Comparison of ENCODE assay signal across 23 cellular contexts in genomic region chr11:23201936-23202522, GRCh38.
A peak's percentile ranks its signal among the peaks of the same experiment; 100 is the strongest.
DNase-seq lines count a peak whose midpoint lies in the region; ATAC-seq and TF ChIP-seq lines count a peak whose summit lies in the region.
"Had no signal": no experiment of that assay in that cellular context is flagged by ENCODE, and none has a peak within 500 bp of the region (broad histone marks: within the 10 kb centered on the region; RNA-seq: fewer than 3 reads in every experiment).

No MANE protein-coding gene starts in this region.

- intact Hi-C loops in IMR-90 (cut with micrococcal nuclease) (no loop called here), upper lobe of right lung (cut with DNase I) (no loop called here)
- intact Hi-C loops in activated CD4-positive, alpha-beta T cell treated with anti-CD3 and anti-CD28 coated beads, Interleukin-2, amount 10 ng/mL, durations not matched to agents 24 days and 14 days (cut with micrococcal nuclease) = no loop called here

- no peaks in the 10 kb centered on the region for H3K36me3 ChIP-seq in IMR-90 (ENCODE audit: control insufficient read depth, insufficient read depth, low read length)
- H3K36me3 ChIP-seq in upper lobe of right lung = no peaks in the 10 kb centered on the region
- H3K36me3 ChIP-seq: SJSA1 had no signal

- TF ChIP-seq POLR2A in IMR-90 (IDR thresholded peaks at IDR 0.05; ENCODE audit: low read depth, low read length) = no peak

- in situ Hi-C loops in IMR-90 (cut with MboI; ENCODE audit: low sequenced_read_pairs) = no loop called here

- H3K9me3 ChIP-seq in IMR-90 (ENCODE audit: control insufficient read depth, insufficient read depth, low read length) (peaks cover 12% of the 10 kb centered on the region), upper lobe of right lung (no peaks in the 10 kb centered on the region)
- H3K9me3 ChIP-seq: SJSA1 had no signal

- no peaks in the 10 kb centered on the region for H3K79me1 ChIP-seq in IMR-90 (ENCODE audit: low read depth in 1 of 2, low read length in 2 of 2)

- H2AFZ ChIP-seq in IMR-90 (replicated peaks; ENCODE audit: low read length, poor library complexity) = peak overlapping the region; percentile 21

- H3K36me3 Mint-ChIP-seq in activated CD4-positive, alpha-beta T cell treated with anti-CD3 and anti-CD28 coated beads, Interleukin-2, amount 10 ng/mL, durations not matched to agents 24 days and 14 days (ENCODE audit: low read depth) = no peaks in the 10 kb centered on the region
- H3K36me3 Mint-ChIP-seq: CD8-positive, alpha-beta T cell had no signal

- H2AK5ac ChIP-seq in IMR-90 (ENCODE audit: low read depth, low read length) = no peak overlapping the region

- no TSS peak for BruUV-seq in IMR-90 (replicated peaks; lab: Mats Ljungman, UMichigan)

- POLR2A ChIA-PET in IMR-90 (lab: Charles Lee; ENCODE audit: unreplicated experiment) = no interaction called here

- no peak overlapping the region for H3K23ac ChIP-seq in IMR-90 (ENCODE audit: low read depth, low read length)

- no peaks in the 10 kb centered on the region for H3K9me1 ChIP-seq in IMR-90 (ENCODE audit: insufficient read depth, low read length)

- no peaks in the 10 kb centered on the region for H3K4me1 Mint-ChIP-seq in activated CD4-positive, alpha-beta T cell treated with anti-CD3 and anti-CD28 coated beads, Interleukin-2, amount 10 ng/mL, durations not matched to agents 24 days and 14 days

- no peak overlapping the region for H3K9ac ChIP-seq in IMR-90 (ENCODE audit: low read depth, low read length)

- CTCF ChIA-PET in IMR-90 (lab: Yijun Ruan, JAX) = no interaction called here

- H3K27me3 Mint-ChIP-seq in activated CD4-positive, alpha-beta T cell treated with anti-CD3 and anti-CD28 coated beads, Interleukin-2, amount 10 ng/mL, durations not matched to agents 24 days and 14 days = no peaks in the 10 kb centered on the region

- no peak overlapping the region for H3K56ac ChIP-seq in IMR-90 (ENCODE audit: extremely low read depth, insufficient read depth, low read length)

- peaks cover 7% of the 10 kb centered on the region for H3K9me3 Mint-ChIP-seq in activated CD4-positive, alpha-beta T cell treated with anti-CD3 and anti-CD28 coated beads, Interleukin-2, amount 10 ng/mL, durations not matched to agents 24 days and 14 days

- no peak overlapping the region for H3K4ac ChIP-seq in IMR-90 (ENCODE audit: low read depth, low read length)

- no peaks in the 10 kb centered on the region for H4K20me1 ChIP-seq in IMR-90 (ENCODE audit: insufficient read depth, low read length)

- DNase-seq in IMR-90 = no peak
- DNase-seq in choroid plexus epithelial cell (ENCODE audit: low read depth) = peak; percentile 22
- DNase-seq in iris pigment epithelial cell (ENCODE audit: low read depth) = peak; percentile 10
- peak; percentile 42 for DNase-seq in upper lobe of right lung
- DNase-seq in anterior cingulate cortex (lab: John Stamatoyannopoulos, UW) = no peak
- no peak for DNase-seq in activated CD4-positive, alpha-beta T cell treated with anti-CD3 and anti-CD28 coated beads, Interleukin-2, amount 10 ng/mL, durations not matched to agents 24 days and 14 days
- DNase-seq in NCI-H1417 (lab: John Stamatoyannopoulos, UW) = no peak
- DNase-seq: Caco-2; DMS79 treated with DMSO at 0.1 percent for 48 hours; GF-D8; H7; NCI-H1092 treated with DMSO at 0.1 percent for 48 hours; NCI-H1436 treated with DMSO at 0.1 percent for 48 hours; NCI-H2029 treated with DMSO at 0.1 percent for 48 hours; NCI-H446 treated with DMSO at 0.1 percent for 48 hours; NCI-H526; NCI-H82; NK-92 treated with Interleukin-12 subunit alpha and Interleukin-12 subunit beta, amount 100 ng/mL, for 24 hours; PC-3 had no signal

- H3K27me3 ChIP-seq in IMR-90 (ENCODE audit: control insufficient read depth, insufficient read depth, low read length) = no peaks in the 10 kb centered on the region
- H3K27me3 ChIP-seq in upper lobe of right lung = no peaks in the 10 kb centered on the region
- H3K27me3 ChIP-seq: SJSA1 had no signal

- no peak overlapping the region for H3K4me2 ChIP-seq in IMR-90 (ENCODE audit: low read depth, low read length)

- H4K5ac ChIP-seq in IMR-90 (ENCODE audit: low read depth, low read length) = no peak overlapping the region

- 50% methylated on average over 2 of the region's 3 CpGs; no CpG with 5 or more reads in 1 of the 2 experiments for WGBS in IMR-90 (ENCODE audit: extremely low coverage in 2 of 2, insufficient read length in 1 of 2), 2 experiments

- peak; percentile 10; the same call in 1 of the 2 replicates for TF ChIP-seq RAD21 in IMR-90 (IDR thresholded peaks at IDR 0.05; ENCODE audit: low read length)

- H3K4me1 ChIP-seq in IMR-90 (ENCODE audit: control insufficient read depth, insufficient read depth, low read length) (no peaks in the 10 kb centered on the region; the same call in 1 of the 2 replicates), upper lobe of right lung (no peaks in the 10 kb centered on the region)
- H3K4me1 ChIP-seq: Caco-2, SJSA1 had no signal

- H3K27ac ChIP-seq in IMR-90 (ENCODE audit: insufficient read depth, low read length) (no peak overlapping the region), upper lobe of right lung (no peak overlapping the region)
- H3K27ac ChIP-seq: C4-2B, HL-60, SJSA1 had no signal

- dilution Hi-C loops in IMR-90 (cut with HindIII; ENCODE audit: low sequenced_read_pairs, unreplicated experiment) = no loop called here

- peak overlapping the region; percentile 42 for H2AK9ac ChIP-seq in IMR-90 (replicated peaks; ENCODE audit: low read depth, low read length, poor library complexity)

- no peak overlapping the region for H3K4me3 ChIP-seq in IMR-90 (ENCODE audit: insufficient read depth, low read depth, low read length)
- no peak overlapping the region for H3K4me3 ChIP-seq in choroid plexus epithelial cell (ENCODE audit: low read depth, low read length)
- no peak overlapping the region for H3K4me3 ChIP-seq in upper lobe of right lung
- H3K4me3 ChIP-seq: SJSA1 had no signal

- H3K14ac ChIP-seq in IMR-90 (replicated peaks; ENCODE audit: low read depth, low read length) = no peak overlapping the region

- H2BK20ac ChIP-seq in IMR-90 (ENCODE audit: low read depth, low read length) = no peak overlapping the region

- no peak overlapping the region for H4K91ac ChIP-seq in IMR-90 (ENCODE audit: insufficient read depth, low read depth, low read length)

- H2BK120ac ChIP-seq in IMR-90 (ENCODE audit: low read depth, low read length) = no peak overlapping the region

- no peak overlapping the region for H3K27ac Mint-ChIP-seq in activated CD4-positive, alpha-beta T cell treated with anti-CD3 and anti-CD28 coated beads, Interleukin-2, amount 10 ng/mL, durations not matched to agents 24 days and 14 days
- H3K27ac Mint-ChIP-seq: CD8-positive, alpha-beta T cell had no signal

- no peak overlapping the region for H2BK5ac ChIP-seq in IMR-90 (ENCODE audit: low read depth, low read length, poor library complexity, severe bottlenecking)

- H2BK15ac ChIP-seq in IMR-90 (ENCODE audit: low read depth, low read length) = no peak overlapping the region

- no peak overlapping the region for H3K18ac ChIP-seq in IMR-90 (ENCODE audit: low read depth, low read length)

- no peak overlapping the region for H4K8ac ChIP-seq in IMR-90 (ENCODE audit: low read depth in 2 of 2, low read length in 2 of 2)

- no peak for ATAC-seq in IMR-90 (ENCODE audit: low read depth)
- peak; percentile 41 for ATAC-seq in upper lobe of right lung
- ATAC-seq: CD8-positive, alpha-beta T cell; PC-3 had no signal

- no peak for TF ChIP-seq CTCF in IMR-90 (conservative IDR thresholded peaks at IDR 0.05; ENCODE audit: low read depth, low read length)
- TF ChIP-seq CTCF in choroid plexus epithelial cell (conservative IDR thresholded peaks at IDR 0.05; ENCODE audit: low read depth, low read length) = peak; percentile 25
- TF ChIP-seq CTCF in upper lobe of right lung (IDR thresholded peaks at IDR 0.05) = no peak

- no peak overlapping the region for H3K4me3 Mint-ChIP-seq in activated CD4-positive, alpha-beta T cell treated with anti-CD3 and anti-CD28 coated beads, Interleukin-2, amount 10 ng/mL, durations not matched to agents 24 days and 14 days
- H3K4me3 Mint-ChIP-seq: CD8-positive, alpha-beta T cell had no signal

TF ChIP-seq in IMR-90, 13 proteins besides CTCF, POLR2A, EP300 and RAD21:
- TF ChIP-seq MAFK (IDR thresholded peaks at IDR 0.05; ENCODE audit: low read depth, low read length) (no peak), RFX5 (IDR thresholded peaks at IDR 0.05; ENCODE audit: low read depth, low read length) (no peak), CHD1 (IDR thresholded peaks at IDR 0.05; ENCODE audit: low read depth, low read length) (no peak), BHLHE40 (IDR thresholded peaks at IDR 0.05; ENCODE audit: low read depth, low read length) (no peak), USF2 (IDR thresholded peaks at IDR 0.05; ENCODE audit: low read depth, low read length) (no peak), ELK1 (IDR thresholded peaks at IDR 0.05; ENCODE audit: borderline replicate concordance, low read depth, low read length) (no peak), MXI1 (IDR thresholded peaks at IDR 0.05; ENCODE audit: borderline replicate concordance, low read depth, low read length) (no peak), RCOR1 (IDR thresholded peaks at IDR 0.05; ENCODE audit: insufficient replicate concordance, low read length) (no peak), MAZ (IDR thresholded peaks at IDR 0.05; ENCODE audit: borderline replicate concordance, low read depth, low read length) (no peak), FOS (IDR thresholded peaks at IDR 0.05; ENCODE audit: low read depth, low read length) (no peak), SMC3 (IDR thresholded peaks at IDR 0.05; ENCODE audit: low read depth, low read length) (no peak), NFE2L2 (IDR thresholded peaks at IDR 0.05; ENCODE audit: low read depth, low read length) (no peak), CEBPB (IDR thresholded peaks at IDR 0.05; ENCODE audit: low read depth, low read length) (no peak)

Comparison
In these comparisons a context has a peak if more than half of its experiments do, and no peak if none do; other contexts are left out.
1. DNase-seq: peak in choroid plexus epithelial cell (single experiment), iris pigment epithelial cell (single experiment) and upper lobe of right lung (single experiment); none in IMR-90 (single experiment), anterior cingulate cortex (0 of 58), activated CD4-positive, alpha-beta T cell treated with anti-CD3 and anti-CD28 coated beads, Interleukin-2, amount 10 ng/mL, durations not matched to agents 24 days and 14 days (single experiment) and NCI-H1417 (0 of 3).